In the genomic region with DNA sequence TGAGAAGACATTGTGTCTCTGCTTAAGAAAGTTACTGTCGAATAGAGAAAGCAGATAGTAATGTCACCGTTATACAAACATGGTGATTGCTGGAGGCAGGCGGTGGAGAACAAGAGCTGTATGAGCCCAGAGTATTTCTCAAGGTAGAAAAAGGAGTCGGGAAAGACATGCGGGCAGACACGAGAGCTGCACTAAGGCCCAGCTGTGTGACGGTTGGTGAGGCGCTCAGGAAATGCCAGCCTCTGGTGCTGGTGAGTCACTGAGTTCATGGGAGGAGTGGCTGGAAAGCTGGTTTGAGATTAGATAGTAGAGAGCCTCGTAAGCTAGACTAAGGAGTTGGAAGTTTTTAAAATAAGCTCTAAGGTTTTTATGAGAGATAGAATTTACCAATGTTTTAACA, we compare ENCODE assay signal across 11 cellular contexts.
DNase-seq lines count a peak whose midpoint lies in the region; ATAC-seq and TF ChIP-seq lines count a peak whose summit lies in the region.
"Had no signal": no experiment of that assay in that cellular context is flagged by ENCODE, and none has a peak within 500 bp of the region (broad histone marks: within the 10 kb centered on the region; RNA-seq: fewer than 3 reads in every experiment).

No MANE protein-coding gene starts in this region.

- no peak overlapping the region for H3K4me3 ChIP-seq in epithelial cell of esophagus (ENCODE audit: low read length)
- H3K4me3 ChIP-seq in osteoblast (ENCODE audit: insufficient read depth, low read length) = no peak overlapping the region
- H3K4me3 ChIP-seq: cardiac muscle cell had no signal

- H3K4me3 Mint-ChIP-seq in HFFc6 = no peak overlapping the region

- H3K79me2 ChIP-seq in osteoblast (ENCODE audit: insufficient read depth, low read length) = no peaks in the 10 kb centered on the region

- H3K27me3 ChIP-seq in osteoblast (ENCODE audit: insufficient read depth, low read length) = no peaks in the 10 kb centered on the region
- H3K27me3 ChIP-seq: cardiac muscle cell had no signal

- no peaks in the 10 kb centered on the region for H3K9me3 Mint-ChIP-seq in HFFc6

- no peaks in the 10 kb centered on the region for H3K9me3 ChIP-seq in osteoblast (ENCODE audit: low read depth, low read length)

- 0 out of 2 replicates have a peak overlapping the region, but pooled peaks have one; percentile 5 for H3K27ac Mint-ChIP-seq in HFFc6

- peaks cover 7% of the 10 kb centered on the region for H3K36me3 Mint-ChIP-seq in HFFc6 (ENCODE audit: low read depth)

- H3K4me2 ChIP-seq in osteoblast (ENCODE audit: insufficient read depth, low read length) = no peak overlapping the region

- no peaks in the 10 kb centered on the region for H3K36me3 ChIP-seq in osteoblast (ENCODE audit: insufficient read depth, low read length)
- H3K36me3 ChIP-seq: cardiac muscle cell had no signal

- H2AFZ ChIP-seq in osteoblast (ENCODE audit: low read length) = peak overlapping the region; percentile 54

- H3K4me1 Mint-ChIP-seq in HFFc6 (ENCODE audit: low read depth) = peaks cover 36% of the 10 kb centered on the region

- no peak for ATAC-seq in HG03159 (IDR thresholded peaks at IDR 0.05; ENCODE audit: unreplicated experiment)

- H3K4me1 ChIP-seq in osteoblast (ENCODE audit: insufficient read depth, low read length) = peaks cover 31% of the 10 kb centered on the region

- H3K27ac ChIP-seq in osteoblast (ENCODE audit: low read depth, low read length) = peak overlapping the region; percentile 55
- H3K27ac ChIP-seq: cardiac muscle cell had no signal

- TF ChIP-seq CTCF in HFFc6 (IDR thresholded peaks at IDR 0.05) (no peak), epithelial cell of esophagus (IDR thresholded peaks at IDR 0.05; ENCODE audit: insufficient read depth, low read depth, low read length, missing control alignments) (no peak), osteoblast (IDR thresholded peaks at IDR 0.05; ENCODE audit: extremely low read depth, low read depth, low read length) (no peak)

- DNase-seq in HFFc6 (peak; percentile 33), RPMI7951 (ENCODE audit: low read depth) (peak; percentile 94), epithelial cell of esophagus (ENCODE audit: low read depth) (peak; percentile 78), osteoblast (ENCODE audit: insufficient read length, low spot score, missing footprints) (peak; percentile 76), inferior parietal cortex (ENCODE audit: extremely low spot score) (no peak), NAMALWA (ENCODE audit: low spot score) (no peak)
- no peak for DNase-seq in activated CD4-positive, alpha-beta T cell treated with anti-CD3 and anti-CD28 coated beads for 1 hour
- DNase-seq: COR-L47, NCI-H446 treated with DMSO at 0.1 percent for 48 hours had no signal

- H4K20me1 ChIP-seq in osteoblast (ENCODE audit: insufficient read depth, low read length) = no peaks in the 10 kb centered on the region

- no peaks in the 10 kb centered on the region for H3K27me3 Mint-ChIP-seq in HFFc6 (ENCODE audit: insufficient read depth)

Comparison
In these comparisons a context has a peak if more than half of its experiments do, and no peak if none do; other contexts are left out.
1. DNase-seq: peak in HFFc6 (single experiment), RPMI7951 (single experiment), epithelial cell of esophagus (single experiment) and osteoblast (single experiment); none in activated CD4-positive, alpha-beta T cell treated with anti-CD3 and anti-CD28 coated beads for 1 hour (single experiment), inferior parietal cortex (single experiment) and NAMALWA (single experiment).